Comparison of ENCODE assay signal across 19 cellular contexts in the genomic region with DNA sequence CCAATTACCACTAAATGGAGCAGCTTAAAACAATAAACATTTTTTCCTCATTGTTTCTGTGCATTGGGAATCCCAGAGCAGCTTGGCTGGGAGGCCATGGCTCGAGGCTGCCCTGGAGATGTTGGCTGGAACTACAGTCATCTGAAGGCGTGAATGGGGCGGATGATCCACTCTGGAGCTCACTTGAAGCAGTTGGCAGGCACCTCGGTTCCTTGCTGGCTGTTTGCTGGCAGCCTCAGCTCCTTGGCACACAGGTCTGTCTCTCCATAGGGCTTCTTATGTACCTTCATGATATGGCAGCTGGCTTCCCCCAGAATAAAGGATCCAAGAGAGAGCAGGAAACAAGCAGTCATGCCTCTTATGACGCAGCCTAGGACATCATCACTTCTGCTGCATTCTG.
"Had no signal": no experiment of that assay in that cellular context is flagged by ENCODE, and none has a peak within 500 bp of the region (broad histone marks: within the 10 kb centered on the region; RNA-seq: fewer than 3 reads in every experiment).

No MANE protein-coding gene starts in this region.

- H3K27me3 ChIP-seq: foreskin keratinocyte, heart left ventricle, tibial nerve had no signal

- H3K27ac Mint-ChIP-seq: activated T-cell treated with anti-CD3 and anti-CD28 coated beads, Interleukin-2, amount 50 U/mL, for 24 hours; immature natural killer cell; naive B cell; T-cell had no signal

- H3K36me3 Mint-ChIP-seq: immature natural killer cell, naive B cell, T-cell had no signal

- H3K4me1 Mint-ChIP-seq: central memory CD8-positive, alpha-beta T cell; immature natural killer cell; naive B cell; T-cell had no signal

- ATAC-seq: activated CD4-positive, CD25-positive, alpha-beta regulatory T cell treated with anti-CD3 and anti-CD28 coated beads, Interleukin-2, amount 50 U/mL, for 24 hours; foreskin keratinocyte; heart left ventricle; T-cell had no signal

- H3K36me3 ChIP-seq: heart left ventricle, tibial nerve had no signal

- H3K27ac ChIP-seq: foreskin keratinocyte, heart left ventricle, parathyroid adenoma, tibial nerve had no signal

- H3K27me3 Mint-ChIP-seq: activated T-cell treated with anti-CD3 and anti-CD28 coated beads, Interleukin-2, amount 50 U/mL, for 24 hours; T-cell had no signal

- DNase-seq: activated CD4-positive, alpha-beta T cell treated with anti-CD3 and anti-CD28 coated beads, Interleukin-2, amount 50 U/mL, for 1 hour; activated naive CD4-positive, alpha-beta T cell treated with anti-CD3 and anti-CD28 coated beads, Interleukin-2, amount 50 U/mL, for 16 hours; activated T-cell treated with anti-CD3 and anti-CD28 coated beads, Interleukin-2, amount 50 U/mL, for 24 hours; effector CD8-positive, alpha-beta T cell; foreskin keratinocyte; immature natural killer cell; naive B cell; SK-N-SH; small intestine; stimulated activated CD4-positive, alpha-beta T cell treated with anti-CD3 and anti-CD28 coated beads, Interleukin-4, amount 100 ng/mL, for 4 hours; stimulated activated CD8-positive, alpha-beta memory T cell treated with anti-CD3 and anti-CD28 coated beads, Interleukin-4, amount 100 ng/mL, for 48 hours; stimulated activated naive CD4-positive, alpha-beta T cell treated with Interleukin-2 at 50 U/mL for 16 hours; T-cell; T-helper 9 cell had no signal

- H3K9me3 Mint-ChIP-seq: activated T-cell treated with anti-CD3 and anti-CD28 coated beads, Interleukin-2, amount 50 U/mL, for 24 hours; central memory CD8-positive, alpha-beta T cell; immature natural killer cell had no signal

- H3K4me3 Mint-ChIP-seq: activated T-cell treated with anti-CD3 and anti-CD28 coated beads, Interleukin-2, amount 50 U/mL, for 24 hours; central memory CD8-positive, alpha-beta T cell; immature natural killer cell; naive B cell; T-cell had no signal

- H3K4me1 ChIP-seq: foreskin keratinocyte, parathyroid adenoma, tibial nerve had no signal

- H3K9ac ChIP-seq: parathyroid adenoma, SK-N-SH had no signal

- H3K9me3 ChIP-seq: heart left ventricle, SK-N-SH had no signal

- H3K4me3 ChIP-seq: heart left ventricle, tibial nerve had no signal
